Comparison of ENCODE assay signal across 1 cellular context in the genomic region with DNA sequence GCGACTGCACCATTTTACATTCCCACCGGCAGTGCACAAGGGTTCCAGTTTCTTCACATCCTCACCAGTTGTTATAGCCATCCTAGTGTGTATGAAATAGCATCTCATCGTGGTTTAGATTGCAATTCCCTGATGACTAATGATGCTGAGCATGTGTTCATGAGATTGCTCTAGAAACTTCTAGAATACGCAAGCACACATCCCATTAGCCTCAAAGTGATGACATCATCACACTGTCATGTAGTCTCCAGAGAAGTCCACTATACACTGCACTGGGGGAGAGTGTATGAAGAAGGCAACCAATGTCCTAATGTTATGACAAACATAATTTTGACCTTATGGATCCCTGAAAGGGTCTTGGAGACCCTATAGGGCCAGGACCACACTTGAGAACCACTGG.
TF ChIP-seq lines count a peak whose summit lies in the region.

No MANE protein-coding gene starts in this region.

TF ChIP-seq in HepG2, 621 proteins besides CTCF, POLR2A, EP300 and RAD21:
- TF ChIP-seq CREB1 (IDR thresholded peaks at IDR 0.05), result peak; percentile 85
- TF ChIP-seq CREB1 (CRISPR knock-in tag; IDR thresholded peaks at IDR 0.05), result no peak
- peak; percentile 96 for TF ChIP-seq ATF7 (IDR thresholded peaks at IDR 0.05)
- no peak for TF ChIP-seq ATF7 (CRISPR knock-in tag; IDR thresholded peaks at IDR 0.05)
- TF ChIP-seq ZSCAN20 (CRISPR knock-in tag; IDR thresholded peaks at IDR 0.05; ENCODE audit: borderline replicate concordance), result no peak
- TF ChIP-seq, protein P1, sequence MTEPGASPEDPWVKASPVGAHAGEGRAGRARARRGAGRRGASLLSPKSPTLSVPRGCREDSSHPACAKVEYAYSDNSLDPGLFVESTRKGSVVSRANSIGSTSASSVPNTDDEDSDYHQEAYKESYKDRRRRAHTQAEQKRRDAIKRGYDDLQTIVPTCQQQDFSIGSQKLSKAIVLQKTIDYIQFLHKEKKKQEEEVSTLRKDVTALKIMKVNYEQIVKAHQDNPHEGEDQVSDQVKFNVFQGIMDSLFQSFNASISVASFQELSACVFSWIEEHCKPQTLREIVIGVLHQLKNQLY (CRISPR knock-in tag; IDR thresholded peaks at IDR 0.05), result no peak
- TF ChIP-seq MTA3 (CRISPR knock-in tag; IDR thresholded peaks at IDR 0.05), result no peak
- no peak for TF ChIP-seq SSRP1 (CRISPR knock-in tag; IDR thresholded peaks at IDR 0.05)
- no peak for TF ChIP-seq ZFP1 (CRISPR knock-in tag; IDR thresholded peaks at IDR 0.05)
